In the genomic region with DNA sequence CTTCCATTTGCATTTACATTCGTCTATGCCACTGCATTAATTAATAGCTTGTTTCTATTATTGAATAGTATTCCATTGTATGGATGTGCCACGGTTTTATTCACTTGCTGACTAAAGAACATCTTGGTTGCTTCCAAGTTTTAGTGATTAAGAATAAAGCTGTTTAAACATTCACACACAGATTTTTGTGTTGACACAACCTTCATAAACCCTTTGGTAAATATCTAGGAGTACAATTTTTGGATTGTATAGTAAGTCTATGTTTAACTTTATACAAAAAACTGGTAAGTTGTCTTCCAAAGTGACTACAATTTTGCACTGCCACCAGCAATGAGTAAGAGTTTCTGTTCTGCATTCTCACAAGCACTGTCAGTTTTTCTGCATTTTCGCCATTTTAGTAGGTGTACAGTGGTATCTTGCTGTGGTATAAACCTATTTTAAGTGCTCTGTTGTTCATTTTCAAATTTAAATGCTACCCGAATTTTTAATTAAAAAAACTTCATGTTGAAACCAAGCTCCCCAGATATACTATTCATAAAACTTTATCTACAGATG, we compare ENCODE assay signal across 22 cellular contexts.
DNase-seq lines count a peak whose midpoint lies in the region; ATAC-seq, FAIRE-seq and TF ChIP-seq lines count a peak whose summit lies in the region.
"Had no signal": no experiment of that assay in that cellular context is flagged by ENCODE, and none has a peak within 500 bp of the region (broad histone marks: within the 10 kb centered on the region; RNA-seq: fewer than 3 reads in every experiment).

No MANE protein-coding gene starts in this region.

- TF ChIP-seq CTCF in 22Rv1 (IDR thresholded peaks at IDR 0.05) (no peak), VCaP (conservative IDR thresholded peaks at IDR 0.05) (no peak), lower lobe of right lung (IDR thresholded peaks at IDR 0.05) (no peak)

- TF ChIP-seq POLR2A in H54 (IDR thresholded peaks at IDR 0.05; ENCODE audit: low read depth, low read length): no peak

- DNase-seq in MV-4-11 (lab: John Stamatoyannopoulos, UW) (peak; percentile 8), H54 (ENCODE audit: insufficient read length, low spot score) (no peak), lower lobe of right lung (no peak)
- DNase-seq in activated T-cell treated with anti-CD3 and anti-CD28 coated beads, Interleukin-2, amount 50 U/mL, for 48 hours: no peak
- DNase-seq: CD4-positive, CD25-positive, alpha-beta regulatory T cell; DMS153; DND-41; NCI-H1105; NCI-H1436 treated with DMSO at 0.1 percent for 48 hours; NCI-H187 treated with DMSO at 0.1 percent for 48 hours; NCI-H2107; NCI-H446; NCI-H526; Peyer's patch; SK-N-SH; SW 1271 had no signal

- no peaks in the 10 kb centered on the region for H3K9me3 ChIP-seq in lower lobe of right lung
- H3K9me3 ChIP-seq: Peyer's patch, SK-N-SH had no signal

- no peak overlapping the region for H3K4me3 ChIP-seq in lower lobe of right lung
- H3K4me3 ChIP-seq: Peyer's patch had no signal

- peaks cover 15% of the 10 kb centered on the region for H3K36me3 ChIP-seq in lower lobe of right lung
- H3K36me3 ChIP-seq: Peyer's patch had no signal

- peak overlapping the region; percentile 55 for H3K27ac ChIP-seq in 22Rv1
- H3K27ac ChIP-seq in VCaP: peak overlapping the region; percentile 74
- H3K27ac ChIP-seq in lower lobe of right lung: no peak overlapping the region
- H3K27ac ChIP-seq: HL-60, KMS-11, Peyer's patch had no signal

- intact Hi-C loops in lower lobe of right lung (cut with DNase I): no loop called here

- ATAC-seq in GM18867 (IDR thresholded peaks at IDR 0.05; ENCODE audit: unreplicated experiment) (peak; percentile 52), GM21786 (IDR thresholded peaks at IDR 0.05; ENCODE audit: unreplicated experiment) (no peak), lower lobe of right lung (no peak)

- no peak for FAIRE-seq in H54 (lab: Jason Lieb, UNC)

- no peaks in the 10 kb centered on the region for H3K4me1 ChIP-seq in lower lobe of right lung
- H3K4me1 ChIP-seq: Peyer's patch had no signal

- H3K27me3 ChIP-seq in lower lobe of right lung (ENCODE audit: low read depth): no peaks in the 10 kb centered on the region
- H3K27me3 ChIP-seq: Peyer's patch had no signal
